1 cellular context compared by ENCODE assay signal in the genomic region with DNA sequence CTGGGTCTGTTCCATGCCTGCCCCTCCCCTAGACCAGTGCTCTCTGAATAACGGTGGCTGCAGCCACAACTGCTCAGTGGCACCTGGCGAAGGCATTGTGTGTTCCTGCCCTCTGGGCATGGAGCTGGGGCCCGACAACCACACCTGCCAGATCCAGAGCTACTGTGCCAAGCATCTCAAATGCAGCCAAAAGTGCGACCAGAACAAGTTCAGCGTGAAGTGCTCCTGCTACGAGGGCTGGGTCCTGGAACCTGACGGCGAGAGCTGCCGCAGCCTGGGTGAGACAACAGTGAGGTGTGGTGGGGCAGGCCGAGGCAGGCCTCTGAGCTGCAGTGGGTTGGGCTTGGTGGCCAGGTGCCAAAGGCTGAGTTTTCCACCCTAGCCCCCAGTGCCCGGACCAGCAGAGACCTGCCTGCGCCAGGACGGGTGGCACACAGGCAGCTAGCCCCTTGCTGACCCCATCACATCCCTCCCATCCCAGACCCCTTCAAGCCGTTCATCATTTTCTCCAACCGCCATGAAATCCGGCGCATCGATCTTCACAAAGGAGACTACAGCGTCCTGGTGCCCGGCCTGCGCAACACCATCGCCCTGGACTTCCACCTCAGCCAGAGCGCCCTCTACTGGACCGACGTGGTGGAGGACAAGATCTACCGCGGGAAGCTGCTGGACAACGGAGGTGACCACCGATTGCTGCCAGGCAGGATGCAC.
TF ChIP-seq lines count a peak whose summit lies in the region.

No MANE protein-coding gene starts in this region.

TF ChIP-seq in K562, 482 proteins besides CTCF, POLR2A, EP300 and RAD21 (continued from another document and continues in another):
- TF ChIP-seq, protein P1, sequence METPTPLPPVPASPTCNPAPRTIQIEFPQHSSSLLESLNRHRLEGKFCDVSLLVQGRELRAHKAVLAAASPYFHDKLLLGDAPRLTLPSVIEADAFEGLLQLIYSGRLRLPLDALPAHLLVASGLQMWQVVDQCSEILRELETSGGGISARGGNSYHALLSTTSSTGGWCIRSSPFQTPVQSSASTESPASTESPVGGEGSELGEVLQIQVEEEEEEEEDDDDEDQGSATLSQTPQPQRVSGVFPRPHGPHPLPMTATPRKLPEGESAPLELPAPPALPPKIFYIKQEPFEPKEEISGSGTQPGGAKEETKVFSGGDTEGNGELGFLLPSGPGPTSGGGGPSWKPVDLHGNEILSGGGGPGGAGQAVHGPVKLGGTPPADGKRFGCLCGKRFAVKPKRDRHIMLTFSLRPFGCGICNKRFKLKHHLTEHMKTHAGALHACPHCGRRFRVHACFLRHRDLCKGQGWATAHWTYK (CRISPR knock-in tag; IDR thresholded peaks at IDR 0.05) = no peak
- TF ChIP-seq JUND (IDR thresholded peaks at IDR 0.05; ENCODE audit: borderline replicate concordance, low read depth, low read length) (peak; percentile 42; the same call in 1 of the 2 replicates), JUND (tag; IDR thresholded peaks at IDR 0.05; ENCODE audit: borderline replicate concordance, low read depth, low read length) (no peak; the same call in 2 of the 3 replicates), ZNF644 (tag; IDR thresholded peaks at IDR 0.05; ENCODE audit: low read depth) (no peak), TARDBP (IDR thresholded peaks at IDR 0.05) (no peak), HDGF (IDR thresholded peaks at IDR 0.05) (no peak), ZNF445 (CRISPR knock-in tag; IDR thresholded peaks at IDR 0.05; ENCODE audit: low read depth) (no peak), NELFE (IDR thresholded peaks at IDR 0.05; ENCODE audit: insufficient read depth, insufficient read length) (no peak), KAT8 (IDR thresholded peaks at IDR 0.05; ENCODE audit: low read depth) (no peak), ZKSCAN3 (CRISPR knock-in tag; IDR thresholded peaks at IDR 0.05) (no peak), FOXK2 (conservative IDR thresholded peaks at IDR 0.05 in 1 of 2, IDR thresholded peaks at IDR 0.05 in 1 of 2; ENCODE audit: low read depth in 2 of 2) (no peak), CSDE1 (IDR thresholded peaks at IDR 0.05) (no peak), ZNF57 (CRISPR knock-in tag; IDR thresholded peaks at IDR 0.05) (no peak), ZFP30 (CRISPR knock-in tag; IDR thresholded peaks at IDR 0.05; ENCODE audit: borderline replicate concordance) (no peak), SNRNP70 (optimal IDR thresholded peaks at IDR 0.05; ENCODE audit: low read depth, low read length) (no peak), CBX3 (IDR thresholded peaks at IDR 0.05; ENCODE audit: borderline replicate concordance in 1 of 2, low read length in 2 of 2) (0 out of 3 replicates have a peak, but pooled peaks of 1 of the 2 experiments have one; percentile 35), C11orf30 (IDR thresholded peaks at IDR 0.05; ENCODE audit: low read depth) (no peak), ERF (CRISPR knock-in tag; IDR thresholded peaks at IDR 0.05) (no peak), NCOA1 (IDR thresholded peaks at IDR 0.05; ENCODE audit: low read depth) (no peak), RBM15 (IDR thresholded peaks at IDR 0.05; ENCODE audit: insufficient read depth, low read length) (no peak), CHCHD3 (CRISPR knock-in tag; IDR thresholded peaks at IDR 0.05) (no peak), DPF2 (IDR thresholded peaks at IDR 0.05) (no peak), ARNT (IDR thresholded peaks at IDR 0.05) (no peak), RBM34 (IDR thresholded peaks at IDR 0.05; ENCODE audit: borderline replicate concordance, insufficient read depth, low read length) (no peak), RAD51 (IDR thresholded peaks at IDR 0.05; ENCODE audit: borderline replicate concordance, low read depth) (no peak), MAFK (IDR thresholded peaks at IDR 0.05; ENCODE audit: low read length) (no peak), HNRNPH1 (optimal IDR thresholded peaks at IDR 0.05; ENCODE audit: low read depth, low read length) (no peak), MXI1 (IDR thresholded peaks at IDR 0.05; ENCODE audit: low read depth, low read length) (no peak), SMC3 (conservative IDR thresholded peaks at IDR 0.05; ENCODE audit: insufficient read depth, low read depth, low read length) (peak; percentile 69), ZNF121 (CRISPR knock-in tag; conservative IDR thresholded peaks at IDR 0.05) (no peak), ETV6 (IDR thresholded peaks at IDR 0.05; ENCODE audit: borderline replicate concordance in 1 of 2, low read depth in 2 of 2, low read length in 1 of 2) (no peak), ETV6 (CRISPR knock-in tag; IDR thresholded peaks at IDR 0.05; ENCODE audit: borderline replicate concordance) (no peak), SMARCA4 (IDR thresholded peaks at IDR 0.05) (0 out of 2 replicates have a peak, but pooled peaks have one; percentile 16), ZC3H8 (IDR thresholded peaks at IDR 0.05) (no peak), ZBTB8A (IDR thresholded peaks at IDR 0.05; ENCODE audit: partially characterized antibody) (no peak), SIRT6 (IDR thresholded peaks at IDR 0.05; ENCODE audit: low read depth, low read length) (no peak), NRF1 (conservative IDR thresholded peaks at IDR 0.05 in 1 of 2, IDR thresholded peaks at IDR 0.05 in 1 of 2) (peak; percentile 75 to 81), CEBPB (tag; IDR thresholded peaks at IDR 0.05) (peak; percentile 75)
- TF ChIP-seq, protein P2, sequence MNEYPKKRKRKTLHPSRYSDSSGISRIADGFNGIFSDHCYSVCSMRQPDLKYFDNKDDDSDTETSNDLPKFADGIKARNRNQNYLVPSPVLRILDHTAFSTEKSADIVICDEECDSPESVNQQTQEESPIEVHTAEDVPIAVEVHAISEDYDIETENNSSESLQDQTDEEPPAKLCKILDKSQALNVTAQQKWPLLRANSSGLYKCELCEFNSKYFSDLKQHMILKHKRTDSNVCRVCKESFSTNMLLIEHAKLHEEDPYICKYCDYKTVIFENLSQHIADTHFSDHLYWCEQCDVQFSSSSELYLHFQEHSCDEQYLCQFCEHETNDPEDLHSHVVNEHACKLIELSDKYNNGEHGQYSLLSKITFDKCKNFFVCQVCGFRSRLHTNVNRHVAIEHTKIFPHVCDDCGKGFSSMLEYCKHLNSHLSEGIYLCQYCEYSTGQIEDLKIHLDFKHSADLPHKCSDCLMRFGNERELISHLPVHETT (CRISPR knock-in tag; conservative IDR thresholded peaks at IDR 0.05 in 1 of 2, IDR thresholded peaks at IDR 0.05 in 1 of 2) = no peak
- TF ChIP-seq, protein P3, sequence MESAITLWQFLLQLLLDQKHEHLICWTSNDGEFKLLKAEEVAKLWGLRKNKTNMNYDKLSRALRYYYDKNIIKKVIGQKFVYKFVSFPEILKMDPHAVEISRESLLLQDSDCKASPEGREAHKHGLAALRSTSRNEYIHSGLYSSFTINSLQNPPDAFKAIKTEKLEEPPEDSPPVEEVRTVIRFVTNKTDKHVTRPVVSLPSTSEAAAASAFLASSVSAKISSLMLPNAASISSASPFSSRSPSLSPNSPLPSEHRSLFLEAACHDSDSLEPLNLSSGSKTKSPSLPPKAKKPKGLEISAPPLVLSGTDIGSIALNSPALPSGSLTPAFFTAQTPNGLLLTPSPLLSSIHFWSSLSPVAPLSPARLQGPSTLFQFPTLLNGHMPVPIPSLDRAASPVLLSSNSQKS (CRISPR knock-in tag; IDR thresholded peaks at IDR 0.05) = no peak
- TF ChIP-seq, protein P4, sequence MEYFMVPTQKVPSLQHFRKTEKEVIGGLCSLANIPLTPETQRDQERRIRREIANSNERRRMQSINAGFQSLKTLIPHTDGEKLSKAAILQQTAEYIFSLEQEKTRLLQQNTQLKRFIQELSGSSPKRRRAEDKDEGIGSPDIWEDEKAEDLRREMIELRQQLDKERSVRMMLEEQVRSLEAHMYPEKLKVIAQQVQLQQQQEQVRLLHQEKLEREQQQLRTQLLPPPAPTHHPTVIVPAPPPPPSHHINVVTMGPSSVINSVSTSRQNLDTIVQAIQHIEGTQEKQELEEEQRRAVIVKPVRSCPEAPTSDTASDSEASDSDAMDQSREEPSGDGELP (CRISPR knock-in tag; IDR thresholded peaks at IDR 0.05; ENCODE audit: borderline replicate concordance) = peak; percentile 37; the same call in 1 of the 2 replicates
- TF ChIP-seq, protein P5, sequence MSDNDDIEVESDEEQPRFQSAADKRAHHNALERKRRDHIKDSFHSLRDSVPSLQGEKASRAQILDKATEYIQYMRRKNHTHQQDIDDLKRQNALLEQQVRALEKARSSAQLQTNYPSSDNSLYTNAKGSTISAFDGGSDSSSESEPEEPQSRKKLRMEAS (CRISPR knock-in tag; IDR thresholded peaks at IDR 0.05) = 0 out of 2 replicates have a peak, but pooled peaks have one; percentile 26
- TF ChIP-seq, protein P6, sequence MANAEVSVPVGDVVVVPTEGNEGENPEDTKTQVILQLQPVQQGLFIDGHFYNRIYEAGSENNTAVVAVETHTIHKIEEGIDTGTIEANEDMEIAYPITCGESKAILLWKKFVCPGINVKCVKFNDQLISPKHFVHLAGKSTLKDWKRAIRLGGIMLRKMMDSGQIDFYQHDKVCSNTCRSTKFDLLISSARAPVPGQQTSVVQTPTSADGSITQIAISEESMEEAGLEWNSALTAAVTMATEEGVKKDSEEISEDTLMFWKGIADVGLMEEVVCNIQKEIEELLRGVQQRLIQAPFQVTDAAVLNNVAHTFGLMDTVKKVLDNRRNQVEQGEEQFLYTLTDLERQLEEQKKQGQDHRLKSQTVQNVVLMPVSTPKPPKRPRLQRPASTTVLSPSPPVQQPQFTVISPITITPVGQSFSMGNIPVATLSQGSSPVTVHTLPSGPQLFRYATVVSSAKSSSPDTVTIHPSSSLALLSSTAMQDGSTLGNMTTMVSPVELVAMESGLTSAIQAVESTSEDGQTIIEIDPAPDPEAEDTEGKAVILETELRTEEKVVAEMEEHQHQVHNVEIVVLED (CRISPR knock-in tag; IDR thresholded peaks at IDR 0.05) = no peak
- TF ChIP-seq, protein P7, sequence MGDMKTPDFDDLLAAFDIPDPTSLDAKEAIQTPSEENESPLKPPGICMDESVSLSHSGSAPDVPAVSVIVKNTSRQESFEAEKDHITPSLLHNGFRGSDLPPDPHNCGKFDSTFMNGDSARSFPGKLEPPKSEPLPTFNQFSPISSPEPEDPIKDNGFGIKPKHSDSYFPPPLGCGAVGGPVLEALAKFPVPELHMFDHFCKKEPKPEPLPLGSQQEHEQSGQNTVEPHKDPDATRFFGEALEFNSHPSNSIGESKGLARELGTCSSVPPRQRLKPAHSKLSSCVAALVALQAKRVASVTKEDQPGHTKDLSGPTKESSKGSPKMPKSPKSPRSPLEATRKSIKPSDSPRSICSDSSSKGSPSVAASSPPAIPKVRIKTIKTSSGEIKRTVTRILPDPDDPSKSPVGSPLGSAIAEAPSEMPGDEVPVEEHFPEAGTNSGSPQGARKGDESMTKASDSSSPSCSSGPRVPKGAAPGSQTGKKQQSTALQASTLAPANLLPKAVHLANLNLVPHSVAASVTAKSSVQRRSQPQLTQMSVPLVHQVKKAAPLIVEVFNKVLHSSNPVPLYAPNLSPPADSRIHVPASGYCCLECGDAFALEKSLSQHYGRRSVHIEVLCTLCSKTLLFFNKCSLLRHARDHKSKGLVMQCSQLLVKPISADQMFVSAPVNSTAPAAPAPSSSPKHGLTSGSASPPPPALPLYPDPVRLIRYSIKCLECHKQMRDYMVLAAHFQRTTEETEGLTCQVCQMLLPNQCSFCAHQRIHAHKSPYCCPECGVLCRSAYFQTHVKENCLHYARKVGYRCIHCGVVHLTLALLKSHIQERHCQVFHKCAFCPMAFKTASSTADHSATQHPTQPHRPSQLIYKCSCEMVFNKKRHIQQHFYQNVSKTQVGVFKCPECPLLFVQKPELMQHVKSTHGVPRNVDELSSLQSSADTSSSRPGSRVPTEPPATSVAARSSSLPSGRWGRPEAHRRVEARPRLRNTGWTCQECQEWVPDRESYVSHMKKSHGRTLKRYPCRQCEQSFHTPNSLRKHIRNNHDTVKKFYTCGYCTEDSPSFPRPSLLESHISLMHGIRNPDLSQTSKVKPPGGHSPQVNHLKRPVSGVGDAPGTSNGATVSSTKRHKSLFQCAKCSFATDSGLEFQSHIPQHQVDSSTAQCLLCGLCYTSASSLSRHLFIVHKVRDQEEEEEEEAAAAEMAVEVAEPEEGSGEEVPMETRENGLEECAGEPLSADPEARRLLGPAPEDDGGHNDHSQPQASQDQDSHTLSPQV (IDR thresholded peaks at IDR 0.05) = no peak
- TF ChIP-seq, protein P8, sequence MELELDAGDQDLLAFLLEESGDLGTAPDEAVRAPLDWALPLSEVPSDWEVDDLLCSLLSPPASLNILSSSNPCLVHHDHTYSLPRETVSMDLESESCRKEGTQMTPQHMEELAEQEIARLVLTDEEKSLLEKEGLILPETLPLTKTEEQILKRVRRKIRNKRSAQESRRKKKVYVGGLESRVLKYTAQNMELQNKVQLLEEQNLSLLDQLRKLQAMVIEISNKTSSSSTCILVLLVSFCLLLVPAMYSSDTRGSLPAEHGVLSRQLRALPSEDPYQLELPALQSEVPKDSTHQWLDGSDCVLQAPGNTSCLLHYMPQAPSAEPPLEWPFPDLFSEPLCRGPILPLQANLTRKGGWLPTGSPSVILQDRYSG (tag; conservative IDR thresholded peaks at IDR 0.05; ENCODE audit: low read depth) = no peak
- TF ChIP-seq, protein P9, sequence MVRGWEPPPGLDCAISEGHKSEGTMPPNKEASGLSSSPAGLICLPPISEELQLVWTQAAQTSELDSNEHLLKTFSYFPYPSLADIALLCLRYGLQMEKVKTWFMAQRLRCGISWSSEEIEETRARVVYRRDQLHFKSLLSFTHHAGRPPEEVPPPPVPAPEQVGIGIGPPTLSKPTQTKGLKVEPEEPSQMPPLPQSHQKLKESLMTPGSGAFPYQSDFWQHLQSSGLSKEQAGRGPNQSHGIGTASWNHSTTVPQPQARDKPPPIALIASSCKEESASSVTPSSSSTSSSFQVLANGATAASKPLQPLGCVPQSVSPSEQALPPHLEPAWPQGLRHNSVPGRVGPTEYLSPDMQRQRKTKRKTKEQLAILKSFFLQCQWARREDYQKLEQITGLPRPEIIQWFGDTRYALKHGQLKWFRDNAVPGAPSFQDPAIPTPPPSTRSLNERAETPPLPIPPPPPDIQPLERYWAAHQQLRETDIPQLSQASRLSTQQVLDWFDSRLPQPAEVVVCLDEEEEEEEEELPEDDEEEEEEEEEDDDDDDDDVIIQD (CRISPR knock-in tag; IDR thresholded peaks at IDR 0.05) = no peak
- TF ChIP-seq, protein P10, sequence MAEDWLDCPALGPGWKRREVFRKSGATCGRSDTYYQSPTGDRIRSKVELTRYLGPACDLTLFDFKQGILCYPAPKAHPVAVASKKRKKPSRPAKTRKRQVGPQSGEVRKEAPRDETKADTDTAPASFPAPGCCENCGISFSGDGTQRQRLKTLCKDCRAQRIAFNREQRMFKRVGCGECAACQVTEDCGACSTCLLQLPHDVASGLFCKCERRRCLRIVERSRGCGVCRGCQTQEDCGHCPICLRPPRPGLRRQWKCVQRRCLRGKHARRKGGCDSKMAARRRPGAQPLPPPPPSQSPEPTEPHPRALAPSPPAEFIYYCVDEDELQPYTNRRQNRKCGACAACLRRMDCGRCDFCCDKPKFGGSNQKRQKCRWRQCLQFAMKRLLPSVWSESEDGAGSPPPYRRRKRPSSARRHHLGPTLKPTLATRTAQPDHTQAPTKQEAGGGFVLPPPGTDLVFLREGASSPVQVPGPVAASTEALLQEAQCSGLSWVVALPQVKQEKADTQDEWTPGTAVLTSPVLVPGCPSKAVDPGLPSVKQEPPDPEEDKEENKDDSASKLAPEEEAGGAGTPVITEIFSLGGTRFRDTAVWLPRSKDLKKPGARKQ (CRISPR knock-in tag; IDR thresholded peaks at IDR 0.05) = no peak
